11 cellular contexts compared by ENCODE assay signal in the genomic region with DNA sequence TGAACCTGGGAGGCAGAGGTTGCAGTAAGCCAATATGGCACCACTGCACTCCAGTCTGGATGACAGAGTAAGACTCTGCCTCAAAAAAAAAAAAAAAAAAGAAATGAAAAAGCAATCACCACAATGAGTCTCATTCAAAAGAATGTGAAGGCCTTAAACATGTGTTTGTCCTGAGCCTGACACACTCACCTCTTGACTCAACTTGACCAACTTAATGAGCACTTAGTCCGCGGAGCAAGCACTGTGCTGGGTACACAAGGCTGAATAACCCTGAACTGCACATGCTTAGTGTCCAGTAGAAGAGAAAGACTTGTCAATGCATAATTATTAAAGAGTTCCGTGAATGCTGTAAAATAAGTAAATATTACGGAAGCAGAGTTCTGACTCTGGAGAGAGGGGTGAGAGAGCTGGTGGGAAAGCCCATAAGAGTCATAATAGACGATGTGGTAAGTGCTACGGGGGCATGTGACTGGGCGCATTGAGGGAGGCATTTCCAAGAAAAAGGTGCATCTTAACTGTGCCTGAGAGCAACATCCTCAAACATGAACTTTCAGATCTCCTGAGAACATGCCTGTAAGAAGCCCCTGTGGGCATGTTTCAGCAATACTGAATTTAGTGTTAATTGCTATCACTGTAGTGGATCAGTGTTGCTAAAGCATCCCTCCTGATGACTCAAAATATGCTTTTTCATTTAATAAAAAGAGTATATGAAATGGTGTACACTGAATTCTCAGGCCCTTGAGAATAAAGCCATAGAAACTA. TPM values are rescaled to one million over a fixed set of nuclear protein-coding genes. Genes with fewer than 3 reads are reported as not detected.
DNase-seq lines count a peak whose midpoint lies in the region; ATAC-seq, FAIRE-seq and TF ChIP-seq lines count a peak whose summit lies in the region.
"Had no signal": no experiment of that assay in that cellular context is flagged by ENCODE, and none has a peak within 500 bp of the region (broad histone marks: within the 10 kb centered on the region; RNA-seq: fewer than 3 reads in every experiment).

No MANE protein-coding gene starts in this region.

- TF ChIP-seq CTCF in mesothelial cell of epicardium (IDR thresholded peaks at IDR 0.05; ENCODE audit: unreplicated experiment) (no peak), HepG2 (CRISPR knock-in tag; IDR thresholded peaks at IDR 0.05) (no peak)

- no peaks in the 10 kb centered on the region for H3K27me3 ChIP-seq in HepG2 (ENCODE audit: control insufficient read depth in 1 of 2, insufficient read depth in 2 of 2, low read length in 2 of 2)
- H3K27me3 ChIP-seq: uterus had no signal

- no peak overlapping the region for H3K4me2 ChIP-seq in HepG2 (ENCODE audit: low read depth, low read length)
- H3K4me2 ChIP-seq: smooth muscle cell had no signal

- TF ChIP-seq RAD21 in HepG2 (CRISPR knock-in tag; IDR thresholded peaks at IDR 0.05) = no peak

- H3K4me1 ChIP-seq in HepG2 (ENCODE audit: insufficient read depth, low read length) = no peaks in the 10 kb centered on the region
- H3K4me1 ChIP-seq: uterus had no signal

- H3K9ac ChIP-seq in HepG2 (ENCODE audit: insufficient read depth, low read depth, low read length) = no peak overlapping the region

- H3K27me3 Mint-ChIP-seq in mesothelial cell of epicardium (ENCODE audit: low read depth) = no peaks in the 10 kb centered on the region

- H3K36me3 Mint-ChIP-seq in mesothelial cell of epicardium = no peaks in the 10 kb centered on the region

- intact Hi-C loops in HepG2 (cut with micrococcal nuclease; ENCODE audit: unreplicated experiment) = no loop called here

- H4K20me1 ChIP-seq in HepG2 (ENCODE audit: insufficient read depth, low read length) = no peaks in the 10 kb centered on the region

- no peaks in the 10 kb centered on the region for H3K9me3 ChIP-seq in HepG2 (ENCODE audit: low read length)
- H3K9me3 ChIP-seq: uterus had no signal

- H3K36me3 ChIP-seq in HepG2 (replicated peaks in 1 of 2; ENCODE audit: control insufficient read depth in 1 of 2, insufficient read depth in 2 of 2, low read length in 2 of 2) = no peaks in the 10 kb centered on the region
- H3K36me3 ChIP-seq: uterus had no signal

- FAIRE-seq in HepG2 (lab: Jason Lieb, UNC) = no peak

- no peaks in the 10 kb centered on the region for H3K79me2 ChIP-seq in HepG2 (ENCODE audit: insufficient read depth, low read length)

- CTCF ChIA-PET in HepG2 (lab: Yijun Ruan, JAX; ENCODE audit: low intra/inter-chr PET ratio, low total read pairs) = no interaction called here

- no peak overlapping the region for H3K27ac ChIP-seq in HepG2 (ENCODE audit: extremely low read length, insufficient read depth, low read length)
- H3K27ac ChIP-seq: uterus had no signal

- ATAC-seq in GM18519 (IDR thresholded peaks at IDR 0.05; ENCODE audit: low FRiP score, unreplicated experiment) (peak; percentile 44), GM21381 (IDR thresholded peaks at IDR 0.05; ENCODE audit: unreplicated experiment) (peak; percentile 38), HG03139 (IDR thresholded peaks at IDR 0.05; ENCODE audit: unreplicated experiment) (peak; percentile 37), HepG2 (no peak)

- in situ Hi-C loops in HepG2 (cut with HindIII; ENCODE audit: extremely low pct_ligation_motif_present, low pct_unique_long_range_greater_than_20kb) = no loop called here

- no peaks in the 10 kb centered on the region for H3K9me3 Mint-ChIP-seq in mesothelial cell of epicardium

- TF ChIP-seq EP300 in HepG2 (IDR thresholded peaks at IDR 0.05; ENCODE audit: low read depth in 2 of 2, low read length in 2 of 2) (no peak), HepG2 (CRISPR knock-in tag; IDR thresholded peaks at IDR 0.05; ENCODE audit: borderline replicate concordance) (no peak)

- H3K27ac Mint-ChIP-seq in mesothelial cell of epicardium = no peak overlapping the region

- H3K4me3 Mint-ChIP-seq in mesothelial cell of epicardium = no peak overlapping the region

- peak; percentile 17 for DNase-seq in amniotic epithelial cell (ENCODE audit: low read depth)
- DNase-seq in mesothelial cell of epicardium (ENCODE audit: low spot score in 2 of 2, unreplicated experiment in 2 of 2) = no peak
- DNase-seq in putamen (ENCODE audit: low spot score) = no peak
- DNase-seq in mesenteric fat pad (ENCODE audit: low spot score) = no peak
- no peak for DNase-seq in HepG2 (ENCODE audit: low spot score)
- DNase-seq: NCI-H226, uterus had no signal

- POLR2A ChIA-PET in HepG2 (lab: Yijun Ruan, JAX) = no interaction called here

- H2AFZ ChIP-seq in HepG2 (ENCODE audit: low read length) = no peak overlapping the region

- H3K4me1 Mint-ChIP-seq in mesothelial cell of epicardium = no peaks in the 10 kb centered on the region

- BruUV-seq in HepG2 (replicated peaks; lab: Mats Ljungman, UMichigan) = no TSS peak

- 40% methylated on average over 7 of the region's 7 CpGs for WGBS in HepG2 (ENCODE audit: low lambda C conversion rate)

- H3K4me3 ChIP-seq in HepG2 (replicated peaks in 1 of 3; ENCODE audit: insufficient read depth in 1 of 3, low read depth in 2 of 3, low read length in 3 of 3) = no peak overlapping the region
- H3K4me3 ChIP-seq: smooth muscle cell, uterus had no signal

- TF ChIP-seq POLR2A in HepG2 (IDR thresholded peaks at IDR 0.05; ENCODE audit: insufficient read depth in 1 of 2, low read depth in 2 of 2, low read length in 2 of 2) = no peak

TF ChIP-seq in HepG2, 621 proteins besides CTCF, POLR2A, EP300 and RAD21 (continues in another document):
- no peak for TF ChIP-seq ARNTL (CRISPR knock-in tag; IDR thresholded peaks at IDR 0.05)
- no peak for TF ChIP-seq SIX4 (CRISPR knock-in tag; IDR thresholded peaks at IDR 0.05)
- TF ChIP-seq TCF7 (IDR thresholded peaks at IDR 0.05; ENCODE audit: low read depth) = no peak
- TF ChIP-seq TARDBP (CRISPR knock-in tag; IDR thresholded peaks at IDR 0.05) = no peak
- TF ChIP-seq, protein P1, sequence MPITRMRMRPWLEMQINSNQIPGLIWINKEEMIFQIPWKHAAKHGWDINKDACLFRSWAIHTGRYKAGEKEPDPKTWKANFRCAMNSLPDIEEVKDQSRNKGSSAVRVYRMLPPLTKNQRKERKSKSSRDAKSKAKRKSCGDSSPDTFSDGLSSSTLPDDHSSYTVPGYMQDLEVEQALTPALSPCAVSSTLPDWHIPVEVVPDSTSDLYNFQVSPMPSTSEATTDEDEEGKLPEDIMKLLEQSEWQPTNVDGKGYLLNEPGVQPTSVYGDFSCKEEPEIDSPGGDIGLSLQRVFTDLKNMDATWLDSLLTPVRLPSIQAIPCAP (CRISPR knock-in tag; IDR thresholded peaks at IDR 0.05; ENCODE audit: low read depth) = no peak
- TF ChIP-seq FOXM1 (CRISPR knock-in tag; IDR thresholded peaks at IDR 0.05) = no peak
- TF ChIP-seq, protein P2, sequence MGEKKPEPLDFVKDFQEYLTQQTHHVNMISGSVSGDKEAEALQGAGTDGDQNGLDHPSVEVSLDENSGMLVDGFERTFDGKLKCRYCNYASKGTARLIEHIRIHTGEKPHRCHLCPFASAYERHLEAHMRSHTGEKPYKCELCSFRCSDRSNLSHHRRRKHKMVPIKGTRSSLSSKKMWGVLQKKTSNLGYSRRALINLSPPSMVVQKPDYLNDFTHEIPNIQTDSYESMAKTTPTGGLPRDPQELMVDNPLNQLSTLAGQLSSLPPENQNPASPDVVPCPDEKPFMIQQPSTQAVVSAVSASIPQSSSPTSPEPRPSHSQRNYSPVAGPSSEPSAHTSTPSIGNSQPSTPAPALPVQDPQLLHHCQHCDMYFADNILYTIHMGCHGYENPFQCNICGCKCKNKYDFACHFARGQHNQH (CRISPR knock-in tag; IDR thresholded peaks at IDR 0.05) = no peak
- no peak for TF ChIP-seq ETV6 (CRISPR knock-in tag; conservative IDR thresholded peaks at IDR 0.05)
- no peak for TF ChIP-seq FOXA3 (CRISPR knock-in tag; IDR thresholded peaks at IDR 0.05)
- TF ChIP-seq ATAD3A (CRISPR knock-in tag; IDR thresholded peaks at IDR 0.05) = no peak
- TF ChIP-seq GTF2F1 (IDR thresholded peaks at IDR 0.05; ENCODE audit: low read length) = no peak
- TF ChIP-seq NFE2L1 (CRISPR knock-in tag; IDR thresholded peaks at IDR 0.05; ENCODE audit: borderline replicate concordance) = no peak

RNA-seq across cellular contexts. Expression of a gene that starts 27.2 kb away (rescaled TPM):
- total RNA-seq in mesothelial cell of epicardium (0.50 to 0.96 TPM (median 0.82 TPM) in 3 replicates), mesenteric fat pad (0.29 TPM), HepG2 (2016; rRNA removed; fragmentation: Illumina TruSeq; extraction: Trizol) (not detected in 2 replicates)
- not detected in 2 replicates for total RNA-seq in HepG2 (2016; cell fraction: cytosol; rRNA removed; fragmentation: Illumina TruSeq; extraction: Trizol; ENCODE audit: low read depth)
- total RNA-seq in HepG2 (2016; cell fraction: insoluble cytoplasmic fraction; rRNA removed; fragmentation: Illumina TruSeq; extraction: Trizol) = not detected in 2 replicates
- not detected in 2 replicates for total RNA-seq in HepG2 (2016; cell fraction: membrane; rRNA removed; fragmentation: Illumina TruSeq; extraction: Trizol)
- not detected in 2 replicates for total RNA-seq in HepG2 (2016; cell fraction: nucleus; rRNA removed; fragmentation: Illumina TruSeq; extraction: Trizol)
- not detected in 2 replicates for polyA plus RNA-seq in HepG2 (2011; rRNA removed)
- polyA plus RNA-seq in HepG2 (2011; cell fraction: cytosol; rRNA removed) = not detected in 2 replicates
- polyA plus RNA-seq in HepG2 (2011; cell fraction: nucleus; rRNA removed) = 0.27 TPM in 1 of 2 replicates, not detected in the other
- polyA plus RNA-seq in HepG2 (2012) = not detected in 2 replicates
- polyA plus RNA-seq in HepG2 (2016; cell fraction: cytosol; fragmentation: Illumina TruSeq; extraction: Trizol; ENCODE audit: low read depth) = not detected in 2 replicates
- not detected in 2 replicates for polyA plus RNA-seq in HepG2 (2016; cell fraction: insoluble cytoplasmic fraction; fragmentation: Illumina TruSeq; extraction: Trizol; ENCODE audit: low read depth)
- not detected in 2 replicates for polyA plus RNA-seq in HepG2 (2016; cell fraction: membrane; fragmentation: Illumina TruSeq; extraction: Trizol; ENCODE audit: low read depth)
- not detected in 2 replicates for polyA plus RNA-seq in HepG2 (2016; cell fraction: nucleus; fragmentation: Illumina TruSeq; extraction: Trizol; ENCODE audit: insufficient read depth, low read depth)
- not detected in 2 replicates for polyA minus RNA-seq in HepG2 (2011; rRNA and poly(A)+ RNA removed; ENCODE audit: low replicate concordance)
- not detected in 2 replicates for polyA minus RNA-seq in HepG2 (2011; cell fraction: cytosol; rRNA and poly(A)+ RNA removed)
- not detected in 2 replicates for polyA minus RNA-seq in HepG2 (2011; cell fraction: nucleus; rRNA and poly(A)+ RNA removed)
- total RNA-seq: smooth muscle cell had no signal
- polyA plus RNA-seq: smooth muscle cell had no signal
